ENCODE assay signal across 8 cellular contexts in the genomic region with DNA sequence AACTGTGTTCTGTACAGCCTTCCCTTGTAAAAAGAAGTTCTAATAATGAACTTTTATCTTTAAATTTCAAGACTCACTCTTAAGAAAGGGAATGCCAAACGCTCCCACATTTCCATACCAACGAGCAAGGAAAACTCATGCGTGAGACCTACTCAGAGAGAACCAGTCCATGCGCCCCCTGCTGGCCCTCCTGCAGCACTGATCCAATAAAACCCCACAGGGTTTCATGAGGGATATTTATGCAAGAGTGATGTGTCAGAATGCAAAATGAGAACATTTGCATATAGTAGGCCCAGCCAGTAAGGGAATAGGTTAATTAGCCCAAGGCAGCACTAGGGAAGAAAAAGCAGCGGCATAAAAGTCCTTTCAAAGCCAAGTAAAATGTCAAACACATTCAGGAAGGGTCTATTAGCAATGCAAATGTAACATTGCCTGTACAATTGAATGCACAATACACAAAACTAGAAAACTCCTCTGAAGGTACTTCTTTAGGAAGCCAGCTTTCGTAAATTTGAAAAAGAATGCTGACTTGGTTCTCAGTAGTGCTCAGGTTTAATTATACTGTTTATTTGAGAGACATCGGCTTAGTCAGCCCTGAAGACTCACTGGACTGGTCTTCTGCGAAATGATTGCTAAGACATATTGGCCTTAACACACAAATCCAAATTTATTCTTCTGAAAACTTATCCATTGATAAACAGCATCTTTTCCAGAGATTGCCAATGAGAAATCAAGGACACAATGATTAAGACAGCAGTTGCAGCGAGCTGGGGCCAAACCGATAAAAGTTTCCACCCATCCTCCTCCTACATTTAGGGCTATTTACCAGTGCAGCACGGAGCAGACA.
DNase-seq lines count a peak whose midpoint lies in the region; ATAC-seq and TF ChIP-seq lines count a peak whose summit lies in the region.

No MANE protein-coding gene starts in this region.

- H3K4me3 ChIP-seq in BJ (ENCODE audit: low read depth, low read length) (no peak overlapping the region), PC-9 (no peak overlapping the region), fibroblast of the aortic adventitia (ENCODE audit: low read depth, low read length) (no peak overlapping the region), neutrophil (ENCODE audit: low read depth in 1 of 2, low read length in 1 of 2) (no peak overlapping the region), thoracic aorta (peak overlapping the region; percentile 23)

- no peak for DNase-seq in BJ (ENCODE audit: low read depth)
- DNase-seq in HUDEP-2 (lab: John Stamatoyannopoulos, UW; ENCODE audit: unreplicated experiment in 76 of 76): peak in 54 of 76 experiments; percentile 9 to 71 (median 42)
- peak; percentile 42 to 61 for DNase-seq in PC-9
- peak; percentile 47 for DNase-seq in activated T-helper 1 cell treated with Interleukin-2 at 50 U/mL for 16 hours (ENCODE audit: low read depth)
- DNase-seq in fibroblast of the aortic adventitia (ENCODE audit: low read depth): peak; percentile 84
- no peak for DNase-seq in thoracic aorta (ENCODE audit: low spot score)

- peak; percentile 59 for ATAC-seq in GM19035 (IDR thresholded peaks at IDR 0.05; ENCODE audit: unreplicated experiment)
- ATAC-seq in thoracic aorta (ENCODE audit: insufficient number of reproducible peaks, low FRiP score, low read depth): no peak

- H4K20me1 ChIP-seq in PC-9 (ENCODE audit: insufficient read depth): no peaks in the 10 kb centered on the region

- peak overlapping the region; percentile 66 for H3K4me2 ChIP-seq in PC-9

- TF ChIP-seq CTCF in BJ (IDR thresholded peaks at IDR 0.05; ENCODE audit: insufficient read depth, low read depth, low read length) (peak; percentile 97), PC-9 (conservative IDR thresholded peaks at IDR 0.05) (peak; percentile 92), fibroblast of the aortic adventitia (IDR thresholded peaks at IDR 0.05; ENCODE audit: insufficient read depth, low read length) (peak; percentile 92), neutrophil (IDR thresholded peaks at IDR 0.05) (peak; percentile 92), thoracic aorta (IDR thresholded peaks at IDR 0.05) (peak; percentile 89)

- no peaks in the 10 kb centered on the region for H3K79me2 ChIP-seq in PC-9 (ENCODE audit: low read depth)

- peaks cover 10% of the 10 kb centered on the region; the same call in 1 of the 2 replicates for H3F3A ChIP-seq in PC-9 (ENCODE audit: insufficient read depth, low read depth)

- no peaks in the 10 kb centered on the region for H3K9me2 ChIP-seq in PC-9 (ENCODE audit: insufficient read depth)

- H3K27me3 ChIP-seq in BJ (ENCODE audit: control insufficient read depth, insufficient read depth, low read length) (no peaks in the 10 kb centered on the region), PC-9 (ENCODE audit: insufficient read depth, low read depth) (no peaks in the 10 kb centered on the region), neutrophil (no peaks in the 10 kb centered on the region), thoracic aorta (replicated peaks; ENCODE audit: insufficient read depth) (no peaks in the 10 kb centered on the region)

- H3K9me3 ChIP-seq in PC-9 (ENCODE audit: insufficient read depth, low read depth): no peaks in the 10 kb centered on the region
- H3K9me3 ChIP-seq in neutrophil: no peaks in the 10 kb centered on the region
- no peaks in the 10 kb centered on the region for H3K9me3 ChIP-seq in thoracic aorta

- H3K4me1 ChIP-seq in PC-9 (replicated peaks; ENCODE audit: insufficient read depth): peaks cover 40% of the 10 kb centered on the region
- peaks cover 6 to 15% of the 10 kb centered on the region in 2 experiments for H3K4me1 ChIP-seq in neutrophil (ENCODE audit: control insufficient read depth in 1 of 2, insufficient read depth in 1 of 2, low read depth in 1 of 2, low read length in 1 of 2)
- H3K4me1 ChIP-seq in thoracic aorta (ENCODE audit: control insufficient read depth in 1 of 2, low read depth in 2 of 2): peaks cover 11 to 22% of the 10 kb centered on the region in 2 donors

- H3K27ac ChIP-seq in PC-9 (no peak overlapping the region), neutrophil (no peak overlapping the region), thoracic aorta (no peak overlapping the region)

- H3K36me3 ChIP-seq in BJ (ENCODE audit: control insufficient read depth, insufficient read depth, low read length): peaks cover 13% of the 10 kb centered on the region
- H3K36me3 ChIP-seq in PC-9 (ENCODE audit: low read depth): no peaks in the 10 kb centered on the region
- H3K36me3 ChIP-seq in neutrophil: peaks cover 17% of the 10 kb centered on the region
- peaks cover 6% of the 10 kb centered on the region for H3K36me3 ChIP-seq in thoracic aorta

- POLR2A ChIA-PET in BJ (lab: Charles Lee): interaction anchor here (0.5 kb wide), 1 partner anchor 185 kb away, joined by 3 read pairs; no protein-coding TSS in a partner anchor
- POLR2A ChIA-PET in PC-9 (lab: Charles Lee; ENCODE audit: unreplicated experiment): no interaction called here

- intact Hi-C loops in PC-9 (cut with micrococcal nuclease; ENCODE audit: unreplicated experiment): loop anchor here (1.0 to 5.0 kb wide), 7 partner anchors 77 to 755 kb away; a partner anchor contains a TSS

- H2AFZ ChIP-seq in PC-9: no peak overlapping the region

- no TSS peak for BruUV-seq in PC-9 (replicated peaks; lab: Mats Ljungman, UMichigan)

- CTCF ChIA-PET in BJ (lab: Yijun Ruan, JAX) (interaction anchor here (0.6 to 6.9 kb wide), 27 partner anchors 11 to 755 kb away, joined by 3 to 70 read pairs (median 4); no protein-coding TSS in a partner anchor), PC-9 (lab: Charles Lee) (interaction anchor here (0.9 to 1.5 kb wide), 3 partner anchors 12 to 755 kb away, joined by 3 to 6 read pairs (median 4); no protein-coding TSS in a partner anchor)

Comparison
In these comparisons a context has a peak if more than half of its experiments do, and no peak if none do; other contexts are left out.
1. DNase-seq: peak in HUDEP-2 (54 of 76), PC-9 (2 of 2), activated T-helper 1 cell treated with Interleukin-2 at 50 U/mL for 16 hours (single experiment) and fibroblast of the aortic adventitia (single experiment); none in BJ (single experiment) and thoracic aorta (single experiment).
2. Peak in every context shown above with its lines, with median percentiles within 50 percentile points of each other: CTCF ChIP-seq.